Comparison of ENCODE assay signal across 1 cellular context in the genomic region with DNA sequence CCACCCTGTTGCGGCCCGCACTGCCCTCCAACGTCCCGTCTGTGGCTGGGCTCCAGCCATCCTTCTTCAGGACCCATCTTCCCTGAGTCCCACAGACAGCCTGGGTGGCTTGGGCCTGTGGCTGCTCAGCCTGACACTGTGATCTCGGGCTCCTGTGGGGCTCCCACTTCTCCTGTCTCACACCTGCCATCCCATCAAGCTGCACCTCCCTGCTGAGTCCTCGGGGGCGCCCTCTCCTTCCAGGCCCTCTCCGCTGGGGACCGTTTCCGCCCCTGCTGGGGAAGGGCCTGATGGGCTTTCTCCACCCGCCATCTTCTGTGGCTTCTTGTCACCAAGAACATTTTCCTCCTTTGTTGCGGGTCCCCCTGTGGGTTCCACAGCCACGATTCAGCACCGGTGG.
TF ChIP-seq lines count a peak whose summit lies in the region.

No MANE protein-coding gene starts in this region.

TF ChIP-seq in K562, 482 proteins besides CTCF, POLR2A, EP300 and RAD21 (continued from another document):
- no peak for TF ChIP-seq E2F6 (IDR thresholded peaks at IDR 0.05; ENCODE audit: borderline replicate concordance in 1 of 2, extremely low read depth in 1 of 2, insufficient read depth in 1 of 2, insufficient read length in 1 of 2, low read depth in 1 of 2, low read length in 1 of 2, poor library complexity in 1 of 2, severe bottlenecking in 1 of 2)
- no peak for TF ChIP-seq PHTF2 (CRISPR knock-in tag; IDR thresholded peaks at IDR 0.05)
- TF ChIP-seq ZSCAN32 (CRISPR knock-in tag; IDR thresholded peaks at IDR 0.05), result no peak
- no peak for TF ChIP-seq ZNF431 (CRISPR knock-in tag; IDR thresholded peaks at IDR 0.05)
- no peak for TF ChIP-seq SNIP1 (IDR thresholded peaks at IDR 0.05; ENCODE audit: low read depth)
- TF ChIP-seq ZNF197 (CRISPR knock-in tag; IDR thresholded peaks at IDR 0.05; ENCODE audit: low read depth), result no peak
- TF ChIP-seq ZC3H11A (IDR thresholded peaks at IDR 0.05; ENCODE audit: low read depth, low read length), result no peak
- TF ChIP-seq THAP12 (CRISPR knock-in tag; IDR thresholded peaks at IDR 0.05), result no peak
- no peak for TF ChIP-seq HNRNPUL1 (IDR thresholded peaks at IDR 0.05; ENCODE audit: low read length)
- TF ChIP-seq ZBTB17 (CRISPR knock-in tag; IDR thresholded peaks at IDR 0.05), result no peak
- no peak for TF ChIP-seq CREB3 (tag; conservative IDR thresholded peaks at IDR 0.05; ENCODE audit: low read depth)
- TF ChIP-seq HNRNPLL (IDR thresholded peaks at IDR 0.05; ENCODE audit: low read depth, low read length, poor library complexity, severe bottlenecking), result no peak
- TF ChIP-seq ZBTB1 (CRISPR knock-in tag; IDR thresholded peaks at IDR 0.05; ENCODE audit: borderline replicate concordance, low read depth), result no peak
- TF ChIP-seq XRCC5 (IDR thresholded peaks at IDR 0.05; ENCODE audit: low read depth, low read length), result no peak
- TF ChIP-seq DIDO1 (tag; IDR thresholded peaks at IDR 0.05; ENCODE audit: low read depth), result no peak
